30 cellular contexts compared by ENCODE assay signal in the genomic region with DNA sequence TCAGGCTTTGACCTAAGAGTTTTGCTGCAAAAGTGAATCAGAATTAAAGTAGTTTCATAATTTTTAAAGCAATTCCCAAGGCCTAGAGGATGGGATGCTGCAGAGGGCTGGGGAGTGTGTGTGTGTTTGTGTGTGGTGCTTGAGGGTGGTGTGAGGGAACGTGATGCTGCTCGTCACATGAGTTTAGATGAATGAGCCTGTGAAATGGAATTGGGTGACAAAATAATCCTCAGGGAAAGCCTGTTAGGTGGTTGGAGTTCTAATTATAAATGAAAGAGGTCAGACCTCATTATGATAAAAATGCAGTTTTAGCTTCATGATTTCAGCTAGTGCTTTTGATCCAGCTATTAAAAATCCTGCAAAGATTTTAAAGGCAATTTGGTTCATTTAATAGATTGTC.
"Had no signal": no experiment of that assay in that cellular context is flagged by ENCODE, and none has a peak within 500 bp of the region (broad histone marks: within the 10 kb centered on the region; RNA-seq: fewer than 3 reads in every experiment).

No MANE protein-coding gene starts in this region.

- H3K27ac ChIP-seq: body of pancreas, epithelial cell of prostate, foreskin keratinocyte, gastrocnemius medialis, heart left ventricle had no signal

- H3K4me1 ChIP-seq: body of pancreas, foreskin keratinocyte, gastrocnemius medialis, heart left ventricle had no signal

- DNase-seq: activated CD4-positive, alpha-beta T cell treated with anti-CD3 and anti-CD28 coated beads for 36 hours; activated CD4-positive, alpha-beta T cell treated with anti-CD3 and anti-CD28 coated beads, Interleukin-2, amount 50 U/mL, for 1 hour; activated CD4-positive, alpha-beta T cell treated with anti-CD3 and anti-CD28 coated beads, Interleukin-2, amount 50 U/mL, for 48 hours; activated CD4-positive, CD25-positive, alpha-beta regulatory T cell; activated CD4-positive, CD25-positive, alpha-beta regulatory T cell treated with anti-CD3 and anti-CD28 coated beads, Interleukin-2, amount 50 U/mL, for 72 hours; activated CD8-positive, alpha-beta memory T cell treated with anti-CD3 and anti-CD28 coated beads for 24 hours; activated CD8-positive, alpha-beta T cell treated with anti-CD3 and anti-CD28 coated beads for 36 hours; activated effector memory CD4-positive, alpha-beta T cell treated with Interleukin-2 at 50 U/mL for 16 hours; activated gamma-delta T cell treated with Interleukin-2 at 50 U/mL for 16 hours; activated naive CD4-positive, alpha-beta T cell treated with anti-CD3 and anti-CD28 coated beads, Interleukin-2, amount 50 U/mL, for 16 hours; activated naive CD4-positive, alpha-beta T cell treated with Interleukin-2 at 50 U/mL for 16 hours; activated T-cell treated with anti-CD3 and anti-CD28 coated beads, Interleukin-2, amount 50 U/mL, for 4 hours; amniotic stem cell; aorta; body of pancreas; caudate nucleus; cortex of kidney; dermis blood vessel endothelial cell; effector CD4-positive, alpha-beta T cell; effector memory CD8-positive, alpha-beta T cell; foreskin keratinocyte; gastrocnemius medialis; glutamatergic neuron; heart left ventricle; T-helper 2 cell had no signal

- H3K27me3 Mint-ChIP-seq: activated naive CD8-positive, alpha-beta T cell; activated T-helper 17 cell treated with anti-CD3 and anti-CD28 coated beads, Interleukin-2, amount 50 U/mL, for 72 hours had no signal

- H3K27me3 ChIP-seq: body of pancreas, gastrocnemius medialis had no signal

- H3K9me3 Mint-ChIP-seq: activated T-cell treated with anti-CD3 and anti-CD28 coated beads, Interleukin-2, amount 50 U/mL, for 4 hours; effector memory CD8-positive, alpha-beta T cell had no signal

- ATAC-seq: activated CD4-positive, alpha-beta T cell treated with anti-CD3 and anti-CD28 coated beads for 36 hours; activated CD8-positive, alpha-beta T cell treated with anti-CD3 and anti-CD28 coated beads for 36 hours; activated T-cell treated with anti-CD3 and anti-CD28 coated beads, Interleukin-2, amount 50 U/mL, for 4 hours; activated T-helper 17 cell treated with anti-CD3 and anti-CD28 coated beads, Interleukin-2, amount 50 U/mL, for 72 hours; body of pancreas; effector memory CD8-positive, alpha-beta T cell; foreskin keratinocyte; gastrocnemius medialis; heart left ventricle had no signal

- FAIRE-seq: colon, endothelial cell of umbilical vein had no signal

- H3K4me3 Mint-ChIP-seq: activated CD4-positive, alpha-beta T cell treated with anti-CD3 and anti-CD28 coated beads for 36 hours; activated CD8-positive, alpha-beta T cell treated with anti-CD3 and anti-CD28 coated beads for 36 hours; activated naive CD8-positive, alpha-beta T cell; activated T-cell treated with anti-CD3 and anti-CD28 coated beads, Interleukin-2, amount 50 U/mL, for 4 hours; activated T-helper 17 cell treated with anti-CD3 and anti-CD28 coated beads, Interleukin-2, amount 50 U/mL, for 72 hours; effector memory CD8-positive, alpha-beta T cell had no signal

- H3K27ac Mint-ChIP-seq: activated CD4-positive, alpha-beta T cell treated with anti-CD3 and anti-CD28 coated beads for 36 hours; activated CD8-positive, alpha-beta T cell treated with anti-CD3 and anti-CD28 coated beads for 36 hours; activated naive CD8-positive, alpha-beta T cell; activated T-helper 17 cell treated with anti-CD3 and anti-CD28 coated beads, Interleukin-2, amount 50 U/mL, for 72 hours; effector memory CD8-positive, alpha-beta T cell had no signal

- H3K9me3 ChIP-seq: body of pancreas, heart left ventricle had no signal

- H3K4me3 ChIP-seq: body of pancreas, gastrocnemius medialis, heart left ventricle had no signal

- H3K36me3 ChIP-seq: gastrocnemius medialis, heart left ventricle had no signal
